Comparison of ENCODE assay signal across 16 cellular contexts in genomic region chr6:16918586-16918985, GRCh38.
"Had no signal": no experiment of that assay in that cellular context is flagged by ENCODE, and none has a peak within 500 bp of the region (broad histone marks: within the 10 kb centered on the region; RNA-seq: fewer than 3 reads in every experiment).

No MANE protein-coding gene starts in this region.

- H3K9me3 ChIP-seq: pancreas, thoracic aorta had no signal

- H3K36me3 ChIP-seq: gastroesophageal sphincter, heart right ventricle, pancreas, stomach, thoracic aorta, upper lobe of right lung had no signal

- H3K27ac ChIP-seq: gastroesophageal sphincter, heart right ventricle, pancreas, stomach, thoracic aorta, upper lobe of right lung had no signal

- ATAC-seq: effector memory CD8-positive, alpha-beta T cell; gastroesophageal sphincter; heart right ventricle; left cardiac atrium; pancreas; upper lobe of right lung had no signal

- H3K4me3 ChIP-seq: gastroesophageal sphincter, heart right ventricle, lung, pancreas, stomach, thoracic aorta, upper lobe of right lung had no signal

- DNase-seq: activated CD4-positive, alpha-beta T cell treated with anti-CD3 and anti-CD28 coated beads for 1 hour; activated CD4-positive, alpha-beta T cell treated with anti-CD3 and anti-CD28 coated beads, Interleukin-2, amount 50 U/mL, for 4 hours; activated naive CD4-positive, alpha-beta T cell; activated naive CD8-positive, alpha-beta T cell treated with anti-CD3 and anti-CD28 coated beads, Interleukin-2, amount 10 ng/mL, durations not matched to agents 7 days and 5 days; activated T-cell treated with anti-CD3 and anti-CD28 coated beads for 4 hours; anterior cingulate cortex; effector memory CD8-positive, alpha-beta T cell; heart right ventricle; left cardiac atrium; pancreas; stimulated activated CD4-positive, alpha-beta T cell treated with anti-CD3 and anti-CD28 coated beads, Interleukin-1b, Interleukin-23, amount 100 ng/mL, for 48 hours; stomach; upper lobe of right lung had no signal

- H3K27me3 ChIP-seq: gastroesophageal sphincter, pancreas, stomach, upper lobe of right lung had no signal

- H3K4me1 ChIP-seq: gastroesophageal sphincter, heart right ventricle, pancreas, stomach, upper lobe of right lung had no signal
